In genomic region chr1:159938221-159938852, GRCh38 we compare ENCODE assay signal across 1 cellular context.
TF ChIP-seq lines count a peak whose summit lies in the region.

No MANE protein-coding gene starts in this region.

TF ChIP-seq in HepG2, 621 proteins besides CTCF, POLR2A, EP300 and RAD21:
- TF ChIP-seq HIC2 (CRISPR knock-in tag; IDR thresholded peaks at IDR 0.05; ENCODE audit: low read depth) (no peak), ARID2 (CRISPR knock-in tag; IDR thresholded peaks at IDR 0.05; ENCODE audit: borderline replicate concordance) (no peak), ZNF646 (CRISPR knock-in tag; IDR thresholded peaks at IDR 0.05) (0 out of 2 replicates have a peak, but pooled peaks have one; percentile 21), GMEB1 (CRISPR knock-in tag; IDR thresholded peaks at IDR 0.05; ENCODE audit: borderline replicate concordance) (no peak), WIZ (CRISPR knock-in tag; IDR thresholded peaks at IDR 0.05) (no peak), JUND (CRISPR knock-in tag; IDR thresholded peaks at IDR 0.05) (no peak)
